Comparison of ENCODE assay signal across 1 cellular context in genomic region chr7:23105086-23105643, GRCh38.
A peak's percentile ranks its signal among the peaks of the same experiment; 100 is the strongest.
TF ChIP-seq lines count a peak whose summit lies in the region.

No MANE protein-coding gene starts in this region.

TF ChIP-seq in K562, 482 proteins besides CTCF, POLR2A, EP300 and RAD21 (continued from another document and continues in another):
- TF ChIP-seq SRSF1 (IDR thresholded peaks at IDR 0.05; ENCODE audit: low read depth, low read length) (no peak), ZNF217 (CRISPR knock-in tag; IDR thresholded peaks at IDR 0.05) (no peak), SMC3 (conservative IDR thresholded peaks at IDR 0.05; ENCODE audit: insufficient read depth, low read depth, low read length) (no peak), YY1 (IDR thresholded peaks at IDR 0.05; ENCODE audit: borderline replicate concordance in 1 of 3, control insufficient read depth in 1 of 3, extremely low read depth in 1 of 3, insufficient read depth in 3 of 3, insufficient read length in 1 of 3, insufficient replicate concordance in 2 of 3, low read depth in 1 of 3, low read length in 2 of 3) (no peak), ZNF12 (CRISPR knock-in tag; IDR thresholded peaks at IDR 0.05) (no peak; the same call in 1 of the 2 replicates), THRA (IDR thresholded peaks at IDR 0.05) (no peak), ETV6 (IDR thresholded peaks at IDR 0.05; ENCODE audit: borderline replicate concordance in 1 of 2, low read depth in 2 of 2, low read length in 1 of 2) (no peak), ETV6 (CRISPR knock-in tag; IDR thresholded peaks at IDR 0.05; ENCODE audit: borderline replicate concordance) (no peak), ZNF668 (CRISPR knock-in tag; IDR thresholded peaks at IDR 0.05) (no peak), ZNF583 (CRISPR knock-in tag; IDR thresholded peaks at IDR 0.05) (no peak), TAF9B (IDR thresholded peaks at IDR 0.05; ENCODE audit: partially characterized antibody) (no peak), SMARCE1 (IDR thresholded peaks at IDR 0.05) (0 out of 2 replicates have a peak, but pooled peaks have one; percentile 8), RFX7 (CRISPR knock-in tag; IDR thresholded peaks at IDR 0.05) (no peak), ETS1 (conservative IDR thresholded peaks at IDR 0.05; ENCODE audit: control insufficient read depth, low read depth, low read length) (peak; percentile 26; the same call in 1 of the 2 replicates), CHD7 (IDR thresholded peaks at IDR 0.05; ENCODE audit: low read depth, low read length) (no peak), HDAC1 (IDR thresholded peaks at IDR 0.05) (no peak), SAP30 (IDR thresholded peaks at IDR 0.05; ENCODE audit: borderline replicate concordance, insufficient read depth, low read depth, low read length, poor library complexity, severe bottlenecking) (peak; percentile 70), MYNN (IDR thresholded peaks at IDR 0.05) (no peak), MYNN (CRISPR knock-in tag; IDR thresholded peaks at IDR 0.05) (no peak), RERE (CRISPR knock-in tag; IDR thresholded peaks at IDR 0.05; ENCODE audit: borderline replicate concordance) (no peak), CC2D1A (IDR thresholded peaks at IDR 0.05) (no peak), CREM (IDR thresholded peaks at IDR 0.05; ENCODE audit: low read depth) (no peak), TEAD4 (IDR thresholded peaks at IDR 0.05; ENCODE audit: low read length) (no peak), TEAD4 (CRISPR knock-in tag; IDR thresholded peaks at IDR 0.05; ENCODE audit: borderline replicate concordance) (no peak), DIDO1 (tag; IDR thresholded peaks at IDR 0.05; ENCODE audit: low read depth) (0 out of 2 replicates have a peak, but pooled peaks have one; percentile 31)
- TF ChIP-seq, protein P1, sequence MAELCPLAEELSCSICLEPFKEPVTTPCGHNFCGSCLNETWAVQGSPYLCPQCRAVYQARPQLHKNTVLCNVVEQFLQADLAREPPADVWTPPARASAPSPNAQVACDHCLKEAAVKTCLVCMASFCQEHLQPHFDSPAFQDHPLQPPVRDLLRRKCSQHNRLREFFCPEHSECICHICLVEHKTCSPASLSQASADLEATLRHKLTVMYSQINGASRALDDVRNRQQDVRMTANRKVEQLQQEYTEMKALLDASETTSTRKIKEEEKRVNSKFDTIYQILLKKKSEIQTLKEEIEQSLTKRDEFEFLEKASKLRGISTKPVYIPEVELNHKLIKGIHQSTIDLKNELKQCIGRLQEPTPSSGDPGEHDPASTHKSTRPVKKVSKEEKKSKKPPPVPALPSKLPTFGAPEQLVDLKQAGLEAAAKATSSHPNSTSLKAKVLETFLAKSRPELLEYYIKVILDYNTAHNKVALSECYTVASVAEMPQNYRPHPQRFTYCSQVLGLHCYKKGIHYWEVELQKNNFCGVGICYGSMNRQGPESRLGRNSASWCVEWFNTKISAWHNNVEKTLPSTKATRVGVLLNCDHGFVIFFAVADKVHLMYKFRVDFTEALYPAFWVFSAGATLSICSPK (IDR thresholded peaks at IDR 0.05; ENCODE audit: borderline replicate concordance), result no peak
- TF ChIP-seq, protein P2, sequence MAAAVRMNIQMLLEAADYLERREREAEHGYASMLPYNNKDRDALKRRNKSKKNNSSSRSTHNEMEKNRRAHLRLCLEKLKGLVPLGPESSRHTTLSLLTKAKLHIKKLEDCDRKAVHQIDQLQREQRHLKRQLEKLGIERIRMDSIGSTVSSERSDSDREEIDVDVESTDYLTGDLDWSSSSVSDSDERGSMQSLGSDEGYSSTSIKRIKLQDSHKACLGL (CRISPR knock-in tag; IDR thresholded peaks at IDR 0.05; ENCODE audit: borderline replicate concordance, poor library complexity, severe bottlenecking), result no peak
- TF ChIP-seq, protein P3, sequence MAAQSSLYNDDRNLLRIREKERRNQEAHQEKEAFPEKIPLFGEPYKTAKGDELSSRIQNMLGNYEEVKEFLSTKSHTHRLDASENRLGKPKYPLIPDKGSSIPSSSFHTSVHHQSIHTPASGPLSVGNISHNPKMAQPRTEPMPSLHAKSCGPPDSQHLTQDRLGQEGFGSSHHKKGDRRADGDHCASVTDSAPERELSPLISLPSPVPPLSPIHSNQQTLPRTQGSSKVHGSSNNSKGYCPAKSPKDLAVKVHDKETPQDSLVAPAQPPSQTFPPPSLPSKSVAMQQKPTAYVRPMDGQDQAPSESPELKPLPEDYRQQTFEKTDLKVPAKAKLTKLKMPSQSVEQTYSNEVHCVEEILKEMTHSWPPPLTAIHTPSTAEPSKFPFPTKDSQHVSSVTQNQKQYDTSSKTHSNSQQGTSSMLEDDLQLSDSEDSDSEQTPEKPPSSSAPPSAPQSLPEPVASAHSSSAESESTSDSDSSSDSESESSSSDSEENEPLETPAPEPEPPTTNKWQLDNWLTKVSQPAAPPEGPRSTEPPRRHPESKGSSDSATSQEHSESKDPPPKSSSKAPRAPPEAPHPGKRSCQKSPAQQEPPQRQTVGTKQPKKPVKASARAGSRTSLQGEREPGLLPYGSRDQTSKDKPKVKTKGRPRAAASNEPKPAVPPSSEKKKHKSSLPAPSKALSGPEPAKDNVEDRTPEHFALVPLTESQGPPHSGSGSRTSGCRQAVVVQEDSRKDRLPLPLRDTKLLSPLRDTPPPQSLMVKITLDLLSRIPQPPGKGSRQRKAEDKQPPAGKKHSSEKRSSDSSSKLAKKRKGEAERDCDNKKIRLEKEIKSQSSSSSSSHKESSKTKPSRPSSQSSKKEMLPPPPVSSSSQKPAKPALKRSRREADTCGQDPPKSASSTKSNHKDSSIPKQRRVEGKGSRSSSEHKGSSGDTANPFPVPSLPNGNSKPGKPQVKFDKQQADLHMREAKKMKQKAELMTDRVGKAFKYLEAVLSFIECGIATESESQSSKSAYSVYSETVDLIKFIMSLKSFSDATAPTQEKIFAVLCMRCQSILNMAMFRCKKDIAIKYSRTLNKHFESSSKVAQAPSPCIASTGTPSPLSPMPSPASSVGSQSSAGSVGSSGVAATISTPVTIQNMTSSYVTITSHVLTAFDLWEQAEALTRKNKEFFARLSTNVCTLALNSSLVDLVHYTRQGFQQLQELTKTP (IDR thresholded peaks at IDR 0.05; ENCODE audit: low read depth in 1 of 2, partially characterized antibody in 2 of 2), result peak in 1 of 2 experiments; percentile 34
